Comparison of ENCODE assay signal across 24 cellular contexts in genomic region chr15:77822631-77823230, GRCh38.
A peak's percentile ranks its signal among the peaks of the same experiment; 100 is the strongest.
DNase-seq lines count a peak whose midpoint lies in the region; ATAC-seq, FAIRE-seq and TF ChIP-seq lines count a peak whose summit lies in the region.
"Had no signal": no experiment of that assay in that cellular context is flagged by ENCODE, and none has a peak within 500 bp of the region (broad histone marks: within the 10 kb centered on the region; RNA-seq: fewer than 3 reads in every experiment).

No MANE protein-coding gene starts in this region.

- H3K4me1 ChIP-seq in left ventricle myocardium inferior (peaks cover 17% of the 10 kb centered on the region), kidney (ENCODE audit: control insufficient read depth in 1 of 2, insufficient read depth in 1 of 2, low read depth in 1 of 2, low read length in 2 of 2) (no peaks in the 10 kb centered on the region)
- H3K4me1 ChIP-seq: HAP-1 had no signal

- FAIRE-seq in kidney (lab: Jason Lieb, UNC): no peak
- FAIRE-seq: G401.6, GM12878, HepG2 had no signal

- no peak overlapping the region for H3K9ac ChIP-seq in kidney (ENCODE audit: low read length in 2 of 2)

- no peak overlapping the region for H3K4me3 ChIP-seq in left ventricle myocardium inferior
- no peak overlapping the region for H3K4me3 ChIP-seq in kidney (ENCODE audit: low read length in 2 of 2)
- H3K4me3 ChIP-seq: GM12878, GM23338, HAP-1, PC-9 had no signal

- H3K9me3 ChIP-seq in left ventricle myocardium inferior (replicated peaks) (no peaks in the 10 kb centered on the region), kidney (ENCODE audit: control insufficient read depth in 1 of 2, low read length in 2 of 2) (no peaks in the 10 kb centered on the region)

- intact Hi-C loops in Right ventricle myocardium superior (cut with DNase I): loop anchor here (5.0 kb wide), 1 partner anchor 190 kb away; the partner anchor contains the start of gene LINGO1
- intact Hi-C loops in left ventricle myocardium inferior (cut with micrococcal nuclease): loop anchor here (5.0 kb wide), 1 partner anchor 185 kb away; no protein-coding TSS in a partner anchor
- intact Hi-C loops in kidney (cut with DNase I): loop anchor here (10.0 kb wide), 1 partner anchor 188 kb away; the partner anchor contains the start of gene LINGO1

- H3K27ac ChIP-seq in left ventricle myocardium inferior (replicated peaks): no peak overlapping the region
- H3K27ac ChIP-seq in kidney (ENCODE audit: low read depth in 2 of 2, low read length in 2 of 2): no peak overlapping the region
- H3K27ac ChIP-seq: PC-9 had no signal

- H3K36me3 ChIP-seq in left ventricle myocardium inferior (no peaks in the 10 kb centered on the region), kidney (ENCODE audit: control insufficient read depth in 1 of 2, insufficient read depth in 2 of 2, low read length in 2 of 2) (no peaks in the 10 kb centered on the region)
- H3K36me3 ChIP-seq: HAP-1 had no signal

- ATAC-seq in Right ventricle myocardium superior (ENCODE audit: poor library complexity) (no peak), GM18517 (IDR thresholded peaks at IDR 0.05; ENCODE audit: unreplicated experiment) (no peak)
- ATAC-seq: GM12878, GM23338, HepG2 had no signal

- POLR2A ChIA-PET in HEK293T (lab: Yijun Ruan, JAX): interaction anchor here (0.6 kb wide), 1 partner anchor 859 kb away, joined by 3 read pairs; no protein-coding TSS in a partner anchor

- TF ChIP-seq CTCF in left ventricle myocardium inferior (IDR thresholded peaks at IDR 0.05; ENCODE audit: borderline replicate concordance): no peak
- TF ChIP-seq CTCF in kidney (IDR thresholded peaks at IDR 0.05; ENCODE audit: borderline replicate concordance, extremely low read depth, insufficient read depth): no peak

- CTCF ChIA-PET in HEK293T (lab: Yijun Ruan, JAX): interaction anchor here (0.8 to 3.1 kb wide), 4 partner anchors 19 to 189 kb away, joined by 3 to 35 read pairs (median 12); partner anchors contain the start of gene LINGO1

- DNase-seq in Right ventricle myocardium superior: peak; percentile 28
- no peak for DNase-seq in left ventricle myocardium inferior
- DNase-seq in NCI-H2227 treated with DMSO at 0.1 percent for 48 hours (lab: John Stamatoyannopoulos, UW): peak; percentile 11
- peak; percentile 27 for DNase-seq in kidney
- no peak for DNase-seq in HEK293T (ENCODE audit: extremely low spot score)
- no peak for DNase-seq in COLO668 (lab: John Stamatoyannopoulos, UW; ENCODE audit: unreplicated experiment)
- DNase-seq: DMS53; Kasumi-1; NCI-H1105; NCI-H2029; NCI-H345; NCI-H510A treated with DMSO at 0.1 percent for 48 hours; NCI-H748 treated with DMSO at 0.1 percent for 48 hours; NK-92 treated with Interleukin-12 subunit alpha and Interleukin-12 subunit beta, amount 100 ng/mL, for 24 hours; PC-9; SHP77; SW 1271; T-helper 9 cell had no signal

- peaks cover 76% of the 10 kb centered on the region for H3K27me3 ChIP-seq in left ventricle myocardium inferior (ENCODE audit: low read depth)

TF ChIP-seq in HEK293T, 16 proteins besides CTCF, POLR2A, EP300 and RAD21:
- TF ChIP-seq BHLHE40 (IDR thresholded peaks at IDR 0.05; ENCODE audit: borderline replicate concordance) (no peak), CTBP1 (IDR thresholded peaks at IDR 0.05; ENCODE audit: borderline replicate concordance) (no peak), ARNT (IDR thresholded peaks at IDR 0.05) (no peak), LEF1 (IDR thresholded peaks at IDR 0.05; ENCODE audit: borderline replicate concordance) (no peak), L3MBTL2 (conservative IDR thresholded peaks at IDR 0.05) (no peak), FOXM1 (IDR thresholded peaks at IDR 0.05; ENCODE audit: borderline replicate concordance) (no peak), TARDBP (IDR thresholded peaks at IDR 0.05) (no peak), FOXK2 (IDR thresholded peaks at IDR 0.05) (no peak)
- TF ChIP-seq, protein P1, sequence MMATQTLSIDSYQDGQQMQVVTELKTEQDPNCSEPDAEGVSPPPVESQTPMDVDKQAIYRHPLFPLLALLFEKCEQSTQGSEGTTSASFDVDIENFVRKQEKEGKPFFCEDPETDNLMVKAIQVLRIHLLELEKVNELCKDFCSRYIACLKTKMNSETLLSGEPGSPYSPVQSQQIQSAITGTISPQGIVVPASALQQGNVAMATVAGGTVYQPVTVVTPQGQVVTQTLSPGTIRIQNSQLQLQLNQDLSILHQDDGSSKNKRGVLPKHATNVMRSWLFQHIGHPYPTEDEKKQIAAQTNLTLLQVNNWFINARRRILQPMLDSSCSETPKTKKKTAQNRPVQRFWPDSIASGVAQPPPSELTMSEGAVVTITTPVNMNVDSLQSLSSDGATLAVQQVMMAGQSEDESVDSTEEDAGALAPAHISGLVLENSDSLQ (IDR thresholded peaks at IDR 0.05): no peak

Comparison
In these comparisons a context has a peak if more than half of its experiments do, and no peak if none do; other contexts are left out.
1. DNase-seq: peak in Right ventricle myocardium superior (single experiment), NCI-H2227 treated with DMSO at 0.1 percent for 48 hours (single experiment) and kidney (single experiment); none in left ventricle myocardium inferior (single experiment), HEK293T (single experiment) and COLO668 (single experiment).